ENCODE assay signal across 15 cellular contexts in the genomic region with DNA sequence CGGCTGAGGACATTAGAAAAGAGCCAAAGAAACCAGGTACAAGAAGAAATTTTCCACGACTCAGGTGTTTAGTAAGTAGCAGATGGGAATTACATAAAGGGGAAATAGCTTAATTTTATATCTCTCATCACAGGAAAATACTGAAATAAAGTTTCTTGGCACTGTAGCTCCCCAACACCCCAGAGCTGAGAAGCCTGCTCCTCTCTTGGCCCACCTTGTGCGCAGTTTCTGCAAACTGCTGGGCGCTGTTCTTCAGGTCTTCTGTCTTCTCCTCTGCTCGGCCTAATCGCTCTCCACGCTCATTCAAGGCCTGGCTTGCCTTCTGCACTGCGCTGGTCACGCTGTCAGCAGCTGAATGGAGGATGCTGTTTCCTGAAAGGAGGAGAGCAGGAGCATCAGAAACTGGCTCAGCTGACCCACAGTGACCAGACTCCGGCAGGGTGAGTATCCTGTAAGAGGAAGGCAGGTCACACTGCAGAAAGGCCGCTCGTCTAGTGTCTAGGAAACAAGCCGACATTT.
A peak's percentile ranks its signal among the peaks of the same experiment; 100 is the strongest.
DNase-seq lines count a peak whose midpoint lies in the region; ATAC-seq and TF ChIP-seq lines count a peak whose summit lies in the region.
"Had no signal": no experiment of that assay in that cellular context is flagged by ENCODE, and none has a peak within 500 bp of the region (broad histone marks: within the 10 kb centered on the region; RNA-seq: fewer than 3 reads in every experiment).

No MANE protein-coding gene starts in this region.

- H3K18ac ChIP-seq in neuronal stem cell (ENCODE audit: low read length) = peak overlapping the region; percentile 4

- no peak overlapping the region for H3K23ac ChIP-seq in neuronal stem cell (ENCODE audit: low read depth, low read length, poor library complexity)

- peak overlapping the region; percentile 83 for H3K27ac ChIP-seq in left ventricle myocardium inferior (replicated peaks)
- H3K27ac ChIP-seq in right atrium auricular region = no peak overlapping the region
- H3K27ac ChIP-seq in neuronal stem cell (replicated peaks; ENCODE audit: low read length) = no peak overlapping the region
- H3K27ac ChIP-seq: BLaER1 treated with 17β-estradiol and CSF1 and Interleukin-3, amounts not matched to agents 10 nM and 100 nM had no signal

- H3K4me2 ChIP-seq in neuronal stem cell (ENCODE audit: insufficient read depth, low read length, poor library complexity, severe bottlenecking) = no peak overlapping the region
- H3K4me2 ChIP-seq: BLaER1 treated with 17β-estradiol and CSF1 and Interleukin-3, amounts not matched to agents 10 nM and 100 nM had no signal

- no peak for TF ChIP-seq CTCF in left ventricle myocardium inferior (IDR thresholded peaks at IDR 0.05; ENCODE audit: borderline replicate concordance)
- no peak for TF ChIP-seq CTCF in right atrium auricular region (IDR thresholded peaks at IDR 0.05)

- H4K91ac ChIP-seq in neuronal stem cell (ENCODE audit: low read depth, low read length, poor library complexity) = no peak overlapping the region

- DNase-seq in left ventricle myocardium inferior (no peak), right atrium auricular region (ENCODE audit: low spot score) (no peak), left kidney (ENCODE audit: low read depth, low spot score) (peak; percentile 35), neuronal stem cell (ENCODE audit: low spot score) (no peak), OCI-M2 (lab: John Stamatoyannopoulos, UW; ENCODE audit: unreplicated experiment) (no peak), medulla oblongata (ENCODE audit: extremely low spot score) (no peak)
- DNase-seq: H9, IMR-90, Kasumi-1, NCI-H1417 treated with DMSO at 0.1 percent for 48 hours, NCI-H2029 treated with DMSO at 0.1 percent for 48 hours, NCI-H510A treated with DMSO at 0.1 percent for 48 hours had no signal

- no peak overlapping the region for H2BK12ac ChIP-seq in neuronal stem cell (ENCODE audit: low read length)

- no peak overlapping the region for H3K14ac ChIP-seq in neuronal stem cell (ENCODE audit: low read length)

- H2BK120ac ChIP-seq in neuronal stem cell (ENCODE audit: low read depth, low read length) = no peak overlapping the region

- no peak overlapping the region for H2BK15ac ChIP-seq in neuronal stem cell (ENCODE audit: low read length)

- no peak overlapping the region for H3K4ac ChIP-seq in neuronal stem cell (ENCODE audit: low read length)

- no peak overlapping the region for H3K9ac ChIP-seq in neuronal stem cell (ENCODE audit: low read depth, low read length, poor library complexity)
- H3K9ac ChIP-seq: BLaER1 treated with 17β-estradiol and CSF1 and Interleukin-3, amounts not matched to agents 10 nM and 100 nM had no signal

- no peak overlapping the region for H2AK5ac ChIP-seq in neuronal stem cell (ENCODE audit: low read depth, low read length)

- H3K4me3 ChIP-seq in left ventricle myocardium inferior (no peak overlapping the region), right atrium auricular region (no peak overlapping the region), neuronal stem cell (ENCODE audit: low read length in 2 of 2) (no peak overlapping the region)
- H3K4me3 ChIP-seq: BLaER1 treated with 17β-estradiol and CSF1 and Interleukin-3, amounts not matched to agents 10 nM and 100 nM had no signal

- H3K9me3 ChIP-seq in left ventricle myocardium inferior (replicated peaks) (no peaks in the 10 kb centered on the region), right atrium auricular region (no peaks in the 10 kb centered on the region), neuronal stem cell (replicated peaks in 1 of 2; ENCODE audit: control insufficient read depth in 2 of 2, insufficient read depth in 1 of 2, low read depth in 1 of 2, low read length in 2 of 2) (no peaks in the 10 kb centered on the region)
- H3K9me3 ChIP-seq: BLaER1 treated with 17β-estradiol and CSF1 and Interleukin-3, amounts not matched to agents 10 nM and 100 nM had no signal

- ATAC-seq in esophagus mucosa = no peak
- ATAC-seq in GM21447 (IDR thresholded peaks at IDR 0.05; ENCODE audit: unreplicated experiment) = no peak

- H3K4me1 ChIP-seq in left ventricle myocardium inferior (peaks cover 70% of the 10 kb centered on the region), right atrium auricular region (peaks cover 0 to 38% of the 10 kb centered on the region in 2 donors), neuronal stem cell (ENCODE audit: control insufficient read depth in 2 of 2, insufficient read depth in 1 of 2, low read depth in 1 of 2, low read length in 2 of 2) (peaks cover 0 to 5% of the 10 kb centered on the region in 2 donors)
- H3K4me1 ChIP-seq: BLaER1 treated with 17β-estradiol and CSF1 and Interleukin-3, amounts not matched to agents 10 nM and 100 nM had no signal

- intact Hi-C loops in left ventricle myocardium inferior (cut with micrococcal nuclease) = no loop called here

- no peaks in the 10 kb centered on the region for H3K27me3 ChIP-seq in left ventricle myocardium inferior (ENCODE audit: low read depth)
- no peaks in the 10 kb centered on the region for H3K27me3 ChIP-seq in right atrium auricular region
- H3K27me3 ChIP-seq in neuronal stem cell (ENCODE audit: control insufficient read depth in 3 of 3, insufficient read depth in 3 of 3, low read depth in 1 of 3, low read length in 3 of 3) = peaks cover 0 to 39% (median 0%) of the 10 kb centered on the region in 3 experiments
- H3K27me3 ChIP-seq: BLaER1 treated with 17β-estradiol and CSF1 and Interleukin-3, amounts not matched to agents 10 nM and 100 nM had no signal

- H3K36me3 ChIP-seq in left ventricle myocardium inferior = no peaks in the 10 kb centered on the region
- H3K36me3 ChIP-seq in right atrium auricular region = no peaks in the 10 kb centered on the region
- H3K36me3 ChIP-seq in neuronal stem cell (replicated peaks in 1 of 2; ENCODE audit: control insufficient read depth in 2 of 2, insufficient read depth in 2 of 2, low read length in 2 of 2) = no peaks in the 10 kb centered on the region
- H3K36me3 ChIP-seq: BLaER1 treated with 17β-estradiol and CSF1 and Interleukin-3, amounts not matched to agents 10 nM and 100 nM had no signal

- no peaks in the 10 kb centered on the region for H3K79me1 ChIP-seq in neuronal stem cell (ENCODE audit: low read depth, low read length)

- H2BK5ac ChIP-seq in neuronal stem cell (ENCODE audit: low read length) = no peak overlapping the region

- WGBS in neuronal stem cell (ENCODE audit: extremely low coverage in 2 of 2, insufficient read length in 2 of 2, insufficient replicate concordance in 1 of 2), 2 donors = no CpG with 5 or more reads among the region's 13 CpGs

- H4K8ac ChIP-seq in neuronal stem cell (ENCODE audit: low read depth, low read length) = no peak overlapping the region

- H2AFZ ChIP-seq in neuronal stem cell (ENCODE audit: low read length) = peak overlapping the region; percentile 34
